1 cellular context compared by ENCODE assay signal in genomic region chr6:47977314-47977713, GRCh38.
TF ChIP-seq lines count a peak whose summit lies in the region.

No MANE protein-coding gene starts in this region.

TF ChIP-seq in GM23338, 12 proteins besides CTCF, POLR2A, EP300 and RAD21 (continued from another document):
- TF ChIP-seq ZNF462 (CRISPR knock-in tag; IDR thresholded peaks at IDR 0.05), result no peak
- TF ChIP-seq ZNF331 (CRISPR knock-in tag; IDR thresholded peaks at IDR 0.05; ENCODE audit: low read depth), result no peak
- no peak for TF ChIP-seq STAT1 (IDR thresholded peaks at IDR 0.05; ENCODE audit: unreplicated experiment)
- TF ChIP-seq EZH2phosphoT487 (IDR thresholded peaks at IDR 0.05; ENCODE audit: unreplicated experiment), result no peak
- no peak for TF ChIP-seq POLR2AphosphoS5 (IDR thresholded peaks at IDR 0.05; ENCODE audit: low read depth)
